11 cellular contexts compared by ENCODE assay signal in genomic region chr4:72631296-72631695, GRCh38.
DNase-seq lines count a peak whose midpoint lies in the region; ATAC-seq and TF ChIP-seq lines count a peak whose summit lies in the region.
"Had no signal": no experiment of that assay in that cellular context is flagged by ENCODE, and none has a peak within 500 bp of the region (broad histone marks: within the 10 kb centered on the region; RNA-seq: fewer than 3 reads in every experiment).

No MANE protein-coding gene starts in this region.

- ATAC-seq in HG03354 (IDR thresholded peaks at IDR 0.05; ENCODE audit: poor library complexity, severe bottlenecking, unreplicated experiment), result no peak
- ATAC-seq in stimulated activated naive CD8-positive, alpha-beta T cell treated with anti-CD3 and anti-CD28 coated beads, Interleukin-15, Interleukin-2, amounts not matched to agents 100 U/mL and 50 U/mL, for 24 hours, result no peak

- no peak overlapping the region for H3K14ac ChIP-seq in trophoblast cell (ENCODE audit: low read length)

- H4K91ac ChIP-seq in trophoblast cell (ENCODE audit: low read depth, low read length), result no peak overlapping the region

- DNase-seq in Caki2 (ENCODE audit: low read depth), result peak; percentile 84
- DNase-seq in RPMI7951 (ENCODE audit: low read depth), result peak; percentile 75
- peak; percentile 31 for DNase-seq in fibroblast of gingiva (ENCODE audit: low read depth)
- peak; percentile 59 to 64 for DNase-seq in trophoblast cell
- DNase-seq in D341Med (ENCODE audit: low spot score), result no peak
- DNase-seq in stimulated activated naive CD8-positive, alpha-beta T cell treated with anti-CD3 and anti-CD28 coated beads, Interleukin-15, Interleukin-2, amounts not matched to agents 100 U/mL and 50 U/mL, for 24 hours, result no peak
- no peak for DNase-seq in endothelial cell (ENCODE audit: low spot score)
- DNase-seq: activated naive CD4-positive, alpha-beta T cell treated with anti-CD3 and anti-CD28 coated beads for 36 hours; Caco-2; endodermal cell had no signal

- no peak overlapping the region for H2AFZ ChIP-seq in trophoblast cell (ENCODE audit: insufficient read depth, low read length, poor library complexity)

- no peak overlapping the region for H3K27ac Mint-ChIP-seq in endothelial cell (ENCODE audit: unreplicated experiment)
- H3K27ac Mint-ChIP-seq: activated naive CD4-positive, alpha-beta T cell treated with anti-CD3 and anti-CD28 coated beads for 36 hours; endodermal cell had no signal

- no CpG with 5 or more reads among the region's 1 CpG for WGBS in trophoblast cell (ENCODE audit: extremely low coverage, insufficient coverage, insufficient read length)

- no peak overlapping the region for H2BK120ac ChIP-seq in trophoblast cell (ENCODE audit: insufficient read depth, low read length, poor library complexity)

- TF ChIP-seq CTCF in endothelial cell (IDR thresholded peaks at IDR 0.05; ENCODE audit: unreplicated experiment), result no peak

- no peaks in the 10 kb centered on the region for H3K79me2 ChIP-seq in trophoblast cell (ENCODE audit: control insufficient read depth, insufficient read depth, low read length, poor library complexity)

- no peaks in the 10 kb centered on the region for H3K4me1 Mint-ChIP-seq in endothelial cell (ENCODE audit: unreplicated experiment)
- H3K4me1 Mint-ChIP-seq: endodermal cell had no signal

- no peak overlapping the region for H3K4me3 Mint-ChIP-seq in endothelial cell (ENCODE audit: unreplicated experiment)
- H3K4me3 Mint-ChIP-seq: activated naive CD4-positive, alpha-beta T cell treated with anti-CD3 and anti-CD28 coated beads for 36 hours; endodermal cell had no signal

- H3K9me3 ChIP-seq in trophoblast cell (ENCODE audit: insufficient read depth, low read depth, low read length), result peaks cover 4% of the 10 kb centered on the region
- H3K9me3 ChIP-seq: Caco-2 had no signal

- no peak overlapping the region for H3K4me2 ChIP-seq in trophoblast cell (ENCODE audit: low read length)

- no peaks in the 10 kb centered on the region for H3K79me1 ChIP-seq in trophoblast cell (ENCODE audit: low read length)

- H4K8ac ChIP-seq in trophoblast cell (ENCODE audit: low read depth, low read length), result no peak overlapping the region

- no peak overlapping the region for H3K9ac ChIP-seq in trophoblast cell (ENCODE audit: low read length)

- no peak overlapping the region for H3K4me3 ChIP-seq in trophoblast cell (ENCODE audit: low read depth, low read length)

- peaks cover 5% of the 10 kb centered on the region for H3K9me3 Mint-ChIP-seq in endothelial cell (ENCODE audit: unreplicated experiment)

- in situ Hi-C loops in Caki2 (cut with HindIII; ENCODE audit: low pct_unique_long_range_greater_than_20kb, low sequenced_read_pairs), result no loop called here

- H3K23ac ChIP-seq in trophoblast cell (ENCODE audit: low read length), result peak overlapping the region; percentile 49

- no peaks in the 10 kb centered on the region for H3K36me3 ChIP-seq in trophoblast cell (ENCODE audit: control insufficient read depth in 1 of 2, insufficient read depth in 2 of 2, low read length in 2 of 2)

- H3K36me3 Mint-ChIP-seq in endothelial cell (ENCODE audit: low read depth, unreplicated experiment), result no peaks in the 10 kb centered on the region

- no peak overlapping the region for H4K12ac ChIP-seq in trophoblast cell (ENCODE audit: low read depth, low read length)

- H2BK12ac ChIP-seq in trophoblast cell (ENCODE audit: low read length), result no peak overlapping the region

- H2BK5ac ChIP-seq in trophoblast cell (ENCODE audit: low read depth, low read length, poor library complexity), result no peak overlapping the region

- H3K4me1 ChIP-seq in trophoblast cell (ENCODE audit: control insufficient read depth in 1 of 2, insufficient read depth in 2 of 2, low read length in 2 of 2), result no peaks in the 10 kb centered on the region
- H3K4me1 ChIP-seq: Caco-2 had no signal

- no peak overlapping the region for H3K4ac ChIP-seq in trophoblast cell (ENCODE audit: low read depth, low read length)

- no peak overlapping the region for H2AK5ac ChIP-seq in trophoblast cell (ENCODE audit: low read length)

- no peak overlapping the region for H3K18ac ChIP-seq in trophoblast cell (ENCODE audit: low read length)

- peaks cover 5% of the 10 kb centered on the region for H3K27me3 Mint-ChIP-seq in endothelial cell (ENCODE audit: unreplicated experiment)

- no peaks in the 10 kb centered on the region for H3K27me3 ChIP-seq in trophoblast cell (ENCODE audit: insufficient read depth, low read length)

- H3K27ac ChIP-seq in trophoblast cell (ENCODE audit: low read depth, low read length), result no peak overlapping the region

Comparison
In these comparisons a context has a peak if more than half of its experiments do, and no peak if none do; other contexts are left out.
1. DNase-seq: peak in Caki2 (single experiment), RPMI7951 (single experiment), fibroblast of gingiva (single experiment) and trophoblast cell (2 of 2); none in D341Med (single experiment), stimulated activated naive CD8-positive, alpha-beta T cell treated with anti-CD3 and anti-CD28 coated beads, Interleukin-15, Interleukin-2, amounts not matched to agents 100 U/mL and 50 U/mL, for 24 hours (single experiment) and endothelial cell (single experiment).